Comparison of ENCODE assay signal across 1 cellular context in genomic region chr11:56152333-56152732, GRCh38.
A peak's percentile ranks its signal among the peaks of the same experiment; 100 is the strongest.
TF ChIP-seq lines count a peak whose summit lies in the region.

No MANE protein-coding gene starts in this region.

TF ChIP-seq in HepG2, 621 proteins besides CTCF, POLR2A, EP300 and RAD21:
- TF ChIP-seq MAFK (conservative IDR thresholded peaks at IDR 0.05 in 1 of 2, IDR thresholded peaks at IDR 0.05 in 1 of 2; ENCODE audit: low read length in 2 of 2) (peak; percentile 56 to 85; a peak in 3 of 4 replicates), KDM3A (CRISPR knock-in tag; IDR thresholded peaks at IDR 0.05; ENCODE audit: low read depth) (no peak), MAFF (IDR thresholded peaks at IDR 0.05; ENCODE audit: low read depth, low read length) (peak; percentile 71)
